Comparison of ENCODE assay signal across 8 cellular contexts in the genomic region with DNA sequence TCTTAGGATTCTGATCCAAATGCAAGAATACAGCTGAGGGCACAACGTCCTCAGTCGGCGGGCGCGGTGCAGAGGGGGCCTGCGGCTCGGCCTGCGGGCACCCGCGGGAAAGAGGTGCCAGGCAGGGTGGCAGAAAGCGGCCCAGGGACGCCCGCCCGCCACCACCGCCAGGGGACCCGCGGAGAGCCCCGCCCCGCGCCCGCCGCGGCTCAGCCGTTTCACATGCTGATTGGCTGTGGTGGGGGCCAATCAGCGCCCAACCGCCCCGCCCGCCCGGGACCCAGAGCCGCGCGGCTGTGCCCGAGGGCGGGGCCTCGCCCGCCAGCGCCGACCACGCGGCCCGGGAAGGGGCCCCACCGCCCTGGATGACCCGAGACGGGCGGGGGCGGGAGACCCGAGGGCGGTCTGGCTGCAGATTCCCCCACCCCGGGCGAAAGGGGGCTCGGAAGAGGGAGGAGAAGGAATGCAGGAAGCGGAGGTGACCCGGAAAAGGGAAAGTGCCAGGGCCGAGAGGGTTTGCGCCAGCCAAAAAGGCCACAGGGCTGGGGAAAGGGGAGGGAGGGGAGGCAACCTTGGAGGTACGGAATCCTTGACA. TPM values are rescaled to one million over a fixed set of nuclear protein-coding genes. Genes with fewer than 3 reads are reported as not detected.
A peak's percentile ranks its signal among the peaks of the same experiment; 100 is the strongest.
DNase-seq lines count a peak whose midpoint lies in the region; ATAC-seq, FAIRE-seq and TF ChIP-seq lines count a peak whose summit lies in the region.

No MANE protein-coding gene starts in this region.

- no peaks in the 10 kb centered on the region for H3K27me3 Mint-ChIP-seq in Calu3 (ENCODE audit: unreplicated experiment)

- TF ChIP-seq POLR2A in endothelial cell of umbilical vein (IDR thresholded peaks at IDR 0.05; ENCODE audit: low read depth, low read length): no peak

- DNase-seq in Calu3 (peak; percentile 97), HS-27A (ENCODE audit: low read depth) (peak; percentile 34), NOMO-1 treated with DMSO at 0.1 percent for 48 hours (lab: John Stamatoyannopoulos, UW; ENCODE audit: unreplicated experiment) (peak; percentile 79), endothelial cell of umbilical vein (ENCODE audit: low read depth, low spot score) (peak; percentile 62), middle frontal gyrus (ENCODE audit: extremely low spot score, low spot score) (peak; percentile 77)
- DNase-seq in activated CD8-positive, alpha-beta memory T cell treated with anti-CD3 and anti-CD28 coated beads, Interleukin-2, amount 50 U/mL, for 48 hours: peak; percentile 94
- peak; percentile 76 to 84 for DNase-seq in stimulated activated CD8-positive, alpha-beta memory T cell treated with anti-CD3 and anti-CD28 coated beads, Interleukin-4, amount 100 ng/mL, for 1 hour (ENCODE audit: low read depth in 2 of 2, low spot score in 1 of 2)

- H3K4me3 ChIP-seq in endothelial cell of umbilical vein (replicated peaks in 1 of 3; ENCODE audit: insufficient read depth in 1 of 3, low read depth in 1 of 3, low read length in 3 of 3): peak overlapping the region; percentile 55 to 69 (median 60)

- peak overlapping the region; percentile 84 for H3K4me2 ChIP-seq in endothelial cell of umbilical vein (ENCODE audit: insufficient read depth, low read length)

- no peaks in the 10 kb centered on the region for H3K36me3 ChIP-seq in endothelial cell of umbilical vein (ENCODE audit: control insufficient read depth in 2 of 2, extremely low read depth in 1 of 2, insufficient read depth in 2 of 2, low read length in 2 of 2)

- H3K4me1 ChIP-seq in endothelial cell of umbilical vein (ENCODE audit: control insufficient read depth, extremely low read depth, insufficient read depth, low read length): peaks cover 4% of the 10 kb centered on the region

- peak overlapping the region; percentile 92 for H3K27ac Mint-ChIP-seq in Calu3 (ENCODE audit: unreplicated experiment)

- no peaks in the 10 kb centered on the region for H3K9me3 Mint-ChIP-seq in Calu3 (ENCODE audit: low read depth, unreplicated experiment)

- H3K36me3 Mint-ChIP-seq in Calu3 (ENCODE audit: insufficient read depth, unreplicated experiment): peaks cover 47% of the 10 kb centered on the region

- CTCF ChIA-PET in Calu3 (lab: Charles Lee) (no interaction called here), endothelial cell of umbilical vein (lab: Charles Lee) (interaction anchor here (0.6 to 4.2 kb wide), 2 partner anchors 11 kb away, joined by 3 to 26 read pairs; no protein-coding TSS in a partner anchor)

- POLR2A ChIA-PET in endothelial cell of umbilical vein (lab: Charles Lee): no interaction called here

- ATAC-seq in GM21360 (IDR thresholded peaks at IDR 0.05; ENCODE audit: unreplicated experiment): peak; percentile 99

- H3K27me3 ChIP-seq in endothelial cell of umbilical vein (ENCODE audit: control insufficient read depth in 2 of 2, insufficient read depth in 2 of 2, low read length in 2 of 2): peaks cover 4 to 22% of the 10 kb centered on the region in 2 experiments

- TF ChIP-seq CTCF in Calu3 (IDR thresholded peaks at IDR 0.05; ENCODE audit: unreplicated experiment): peak; percentile 67
- TF ChIP-seq CTCF in endothelial cell of umbilical vein (IDR thresholded peaks at IDR 0.05; ENCODE audit: extremely low read depth in 1 of 2, insufficient read depth in 1 of 2, low read depth in 1 of 2, low read length in 2 of 2): peak; percentile 25 to 27

- H3K27ac ChIP-seq in endothelial cell of umbilical vein (ENCODE audit: insufficient read depth, low read depth, low read length): peak overlapping the region; percentile 41

- H3K4me3 Mint-ChIP-seq in Calu3 (ENCODE audit: low read depth, unreplicated experiment): peak overlapping the region; percentile 87

- peaks cover 58% of the 10 kb centered on the region for H3K4me1 Mint-ChIP-seq in Calu3 (ENCODE audit: low read depth, unreplicated experiment)

- FAIRE-seq in endothelial cell of umbilical vein (lab: Jason Lieb, UNC): peak; percentile 59

- dilution Hi-C loops in endothelial cell of umbilical vein (cut with MboI; ENCODE audit: extremely low pct_ligation_motif_present, low sequenced_read_pairs): no loop called here

- H3K9ac ChIP-seq in endothelial cell of umbilical vein (replicated peaks; ENCODE audit: extremely low read depth, insufficient read depth, low read length): peak overlapping the region; percentile 79

- no peaks in the 10 kb centered on the region for H4K20me1 ChIP-seq in endothelial cell of umbilical vein (replicated peaks; ENCODE audit: control insufficient read depth, extremely low read depth, insufficient read depth, low read length)

- BruUV-seq in Calu3 (replicated peaks; lab: Mats Ljungman, UMichigan): no TSS peak
- BruUV-seq in endothelial cell of umbilical vein (replicated peaks; lab: Mats Ljungman, UMichigan): no TSS peak

- H3K9me3 ChIP-seq in endothelial cell of umbilical vein (replicated peaks; ENCODE audit: control insufficient read depth, insufficient read depth, low read length): no peaks in the 10 kb centered on the region

- no peaks in the 10 kb centered on the region for H3K79me2 ChIP-seq in endothelial cell of umbilical vein (ENCODE audit: control insufficient read depth, insufficient read depth, low read length)

- peak overlapping the region; percentile 89 for H2AFZ ChIP-seq in endothelial cell of umbilical vein (ENCODE audit: low read depth, low read length)

- intact Hi-C loops in Calu3 (cut with micrococcal nuclease; ENCODE audit: unreplicated experiment) (loop anchor here (5.0 kb wide), 3 partner anchors 34 to 379 kb away; no protein-coding TSS in a partner anchor), endothelial cell of umbilical vein (cut with micrococcal nuclease) (loop anchor here (1.0 to 10.0 kb wide), 5 partner anchors 8 to 757 kb away; partner anchors contain the start of genes IRS1 and RHBDD1)

- no peaks in the 10 kb centered on the region for H3K9me1 ChIP-seq in endothelial cell of umbilical vein (replicated peaks; ENCODE audit: control insufficient read depth, extremely low read depth, insufficient read depth, low read length)

TF ChIP-seq in endothelial cell of umbilical vein, 7 proteins besides CTCF, POLR2A, EP300 and RAD21:
- TF ChIP-seq POLR2AphosphoS5 (IDR thresholded peaks at IDR 0.05; ENCODE audit: insufficient read depth, low read depth, low read length) (no peak), EZH2 (IDR thresholded peaks at IDR 0.05; ENCODE audit: borderline replicate concordance, low read depth, low read length, severe bottlenecking) (no peak), JUN (IDR thresholded peaks at IDR 0.05; ENCODE audit: borderline replicate concordance, insufficient read depth, insufficient read length, low read depth) (no peak)
- TF ChIP-seq, protein P1, sequence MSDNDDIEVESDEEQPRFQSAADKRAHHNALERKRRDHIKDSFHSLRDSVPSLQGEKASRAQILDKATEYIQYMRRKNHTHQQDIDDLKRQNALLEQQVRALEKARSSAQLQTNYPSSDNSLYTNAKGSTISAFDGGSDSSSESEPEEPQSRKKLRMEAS (IDR thresholded peaks at IDR 0.05; ENCODE audit: insufficient read depth, insufficient read length): no peak

RNA-seq across cellular contexts. Expression of gene IRS1, which starts 8.0 kb away (rescaled TPM):
- total RNA-seq in Calu3 (2022) (29.7 and 34.4 TPM in 2 replicates), endothelial cell of umbilical vein (0.05 and 0.11 TPM in 2 replicates)
- 0.10 and 0.13 TPM in 2 replicates for polyA plus RNA-seq in endothelial cell of umbilical vein
- 0.03 and 0.08 TPM in 2 replicates for polyA plus RNA-seq in endothelial cell of umbilical vein (2011; cell fraction: cytosol; rRNA removed)
- 0.05 and 0.07 TPM in 2 replicates for polyA plus RNA-seq in endothelial cell of umbilical vein (2011; cell fraction: nucleus; rRNA removed)
- 0.56 and 0.64 TPM in 2 replicates for polyA plus RNA-seq in endothelial cell of umbilical vein (2012)
- polyA minus RNA-seq in endothelial cell of umbilical vein: 0.15 and 0.17 TPM in 2 replicates
- 0.10 TPM for polyA minus RNA-seq in endothelial cell of umbilical vein (2011; cell fraction: cytosol; rRNA and poly(A)+ RNA removed)
- polyA minus RNA-seq in endothelial cell of umbilical vein (2011; cell fraction: nucleus; rRNA and poly(A)+ RNA removed): 0.24 and 0.34 TPM in 2 replicates

RNA-seq across cellular contexts. Expression of gene RHBDD1, which starts 44.3 kb away (rescaled TPM):
- total RNA-seq in Calu3 (2022): 28.7 and 32.8 TPM in 2 replicates
- total RNA-seq in endothelial cell of umbilical vein: 16.1 and 19.4 TPM in 2 replicates
- polyA plus RNA-seq in endothelial cell of umbilical vein: 6.4 and 6.8 TPM in 2 replicates
- 5.7 and 6.1 TPM in 2 replicates for polyA plus RNA-seq in endothelial cell of umbilical vein (2011; cell fraction: cytosol; rRNA removed)
- polyA plus RNA-seq in endothelial cell of umbilical vein (2011; cell fraction: nucleus; rRNA removed): 10.2 and 10.6 TPM in 2 replicates
- 11.6 and 14.2 TPM in 2 replicates for polyA plus RNA-seq in endothelial cell of umbilical vein (2012)
- 26.2 and 35.5 TPM in 2 replicates for polyA minus RNA-seq in endothelial cell of umbilical vein
- 6.5 TPM for polyA minus RNA-seq in endothelial cell of umbilical vein (2011; cell fraction: cytosol; rRNA and poly(A)+ RNA removed)
- 37.7 and 54.9 TPM in 2 replicates for polyA minus RNA-seq in endothelial cell of umbilical vein (2011; cell fraction: nucleus; rRNA and poly(A)+ RNA removed)

Comparison
In these comparisons a context has a peak if more than half of its experiments do, and no peak if none do; other contexts are left out.
1. Peak in every context shown above with its lines: DNase-seq, ATAC-seq, H3K4me3 ChIP-seq and H3K27ac ChIP-seq.
2. DNase-seq: peak in every context shown above with its lines; median percentile 97 in Calu3; 94 in activated CD8-positive, alpha-beta memory T cell treated with anti-CD3 and anti-CD28 coated beads, Interleukin-2, amount 50 U/mL, for 48 hours; 80 in stimulated activated CD8-positive, alpha-beta memory T cell treated with anti-CD3 and anti-CD28 coated beads, Interleukin-4, amount 100 ng/mL, for 1 hour; 79 in NOMO-1 treated with DMSO at 0.1 percent for 48 hours; 77 in middle frontal gyrus; 62 in endothelial cell of umbilical vein; 34 in HS-27A.
3. RNA of gene IRS1, which starts 8.0 kb away (total RNA-seq): 29.7 to 34.4 TPM in Calu3; 0.05 to 0.11 TPM in endothelial cell of umbilical vein; every median in the first group is over 10 times any median in the second.